In the genomic region with DNA sequence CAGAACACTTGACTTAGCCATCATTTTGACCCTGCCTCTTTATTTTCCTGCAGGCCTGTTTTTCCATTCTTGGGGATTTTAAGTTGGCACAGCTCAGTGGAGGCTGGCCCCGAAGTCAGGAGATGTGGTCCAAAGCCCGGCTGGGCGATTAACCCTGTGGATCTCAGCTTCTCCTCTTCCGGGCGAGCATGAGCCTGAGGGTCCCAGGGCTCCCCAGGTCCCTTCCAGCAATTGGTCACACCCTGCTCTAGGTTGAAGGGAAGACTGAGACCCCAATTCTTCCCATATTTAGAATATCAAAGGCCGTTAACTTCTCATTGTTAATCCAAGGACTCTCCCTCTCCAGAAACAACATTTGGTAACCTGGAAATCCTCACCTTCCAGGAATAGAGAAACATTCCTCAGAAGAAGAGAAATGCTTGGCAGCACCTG, we compare ENCODE assay signal across 14 cellular contexts. TPM values are rescaled to one million over a fixed set of nuclear protein-coding genes. Genes with fewer than 3 reads are reported as not detected.
DNase-seq lines count a peak whose midpoint lies in the region; ATAC-seq and TF ChIP-seq lines count a peak whose summit lies in the region.
"Had no signal": no experiment of that assay in that cellular context is flagged by ENCODE, and none has a peak within 500 bp of the region (broad histone marks: within the 10 kb centered on the region; RNA-seq: fewer than 3 reads in every experiment).

No MANE protein-coding gene starts in this region.

- H3K27ac Mint-ChIP-seq in HFFc6 (peak overlapping the region; percentile 90), glutamatergic neuron (ENCODE audit: unreplicated experiment) (no peak overlapping the region)
- H3K27ac Mint-ChIP-seq: activated B cell treated with CpG ODN at 0.5 μM for 24 hours; activated T-helper 17 cell treated with anti-CD3 and anti-CD28 coated beads, Interleukin-2, amount 50 U/mL, for 72 hours had no signal

- no peak for ATAC-seq in lower lobe of right lung
- ATAC-seq in HG03280 (IDR thresholded peaks at IDR 0.05; ENCODE audit: unreplicated experiment): no peak
- ATAC-seq: activated T-helper 17 cell treated with anti-CD3 and anti-CD28 coated beads, Interleukin-2, amount 50 U/mL, for 72 hours had no signal

- H3K4me1 ChIP-seq in lower lobe of right lung: peaks cover 17% of the 10 kb centered on the region
- H3K4me1 ChIP-seq: Caco-2 had no signal

- peaks cover 9% of the 10 kb centered on the region for H3K36me3 ChIP-seq in lower lobe of right lung

- H3K4me3 Mint-ChIP-seq in HFFc6 (peak overlapping the region; percentile 98), glutamatergic neuron (ENCODE audit: unreplicated experiment) (no peak overlapping the region)
- H3K4me3 Mint-ChIP-seq: activated B cell treated with CpG ODN at 0.5 μM for 24 hours; activated T-helper 17 cell treated with anti-CD3 and anti-CD28 coated beads, Interleukin-2, amount 50 U/mL, for 72 hours had no signal

- peaks cover 54% of the 10 kb centered on the region for H3K27me3 ChIP-seq in lower lobe of right lung (ENCODE audit: low read depth)

- peak overlapping the region; percentile 56 for H3K4me3 ChIP-seq in epithelial cell of proximal tubule (ENCODE audit: low read depth, low read length)
- peak overlapping the region; percentile 43 for H3K4me3 ChIP-seq in lower lobe of right lung

- H3K27me3 Mint-ChIP-seq in HFFc6 (ENCODE audit: insufficient read depth) (peaks cover 10% of the 10 kb centered on the region), glutamatergic neuron (ENCODE audit: unreplicated experiment) (peaks cover 9% of the 10 kb centered on the region)

- H3K27ac ChIP-seq in lower lobe of right lung: no peak overlapping the region
- H3K27ac ChIP-seq in temporal lobe (ENCODE audit: low read depth, low read length): peak overlapping the region; percentile 91

- intact Hi-C loops in lower lobe of right lung (cut with DNase I): no loop called here

- H3K36me3 Mint-ChIP-seq in HFFc6 (ENCODE audit: low read depth) (peaks cover 66% of the 10 kb centered on the region), glutamatergic neuron (ENCODE audit: unreplicated experiment) (no peaks in the 10 kb centered on the region)

- DNase-seq in HFFc6 (no peak), epithelial cell of proximal tubule (ENCODE audit: low read depth) (no peak), lower lobe of right lung (no peak), glutamatergic neuron (no peak), RPMI8226 (no peak)
- DNase-seq in stimulated activated CD4-positive, alpha-beta T cell treated with anti-CD3 and anti-CD28 coated beads, Interleukin-15, amount 100 ng/mL, for 24 hours: no peak
- DNase-seq: activated B cell treated with CpG ODN at 0.5 μM for 24 hours; NCI-H2227 treated with DMSO at 0.1 percent for 48 hours; stimulated activated CD4-positive, alpha-beta T cell treated with anti-CD3 and anti-CD28 coated beads, Interleukin-4, amount 100 ng/mL, for 24 hours had no signal

- H3K4me1 Mint-ChIP-seq in HFFc6 (ENCODE audit: low read depth) (peaks cover 45% of the 10 kb centered on the region), glutamatergic neuron (ENCODE audit: low read depth, unreplicated experiment) (peaks cover 36% of the 10 kb centered on the region)

- TF ChIP-seq CTCF in HFFc6 (IDR thresholded peaks at IDR 0.05) (no peak), epithelial cell of proximal tubule (conservative IDR thresholded peaks at IDR 0.05; ENCODE audit: low read depth, low read length) (no peak), lower lobe of right lung (IDR thresholded peaks at IDR 0.05) (no peak), glutamatergic neuron (IDR thresholded peaks at IDR 0.05; ENCODE audit: partially characterized antibody, unreplicated experiment) (no peak)

- H3K9me3 Mint-ChIP-seq in HFFc6: no peaks in the 10 kb centered on the region
- H3K9me3 Mint-ChIP-seq in glutamatergic neuron (ENCODE audit: unreplicated experiment): peaks cover 2% of the 10 kb centered on the region

- H3K9me3 ChIP-seq in lower lobe of right lung: no peaks in the 10 kb centered on the region
- H3K9me3 ChIP-seq: Caco-2 had no signal

RNA-seq across cellular contexts. Expression of gene THBS2, which starts 2.3 kb away (rescaled TPM):
- 100 to 1,000 TPM; 156 to 254 (median 218) TPM for total RNA-seq in HFFc6 (2021; fragmentation: NEBNext Ultra II Directional; extraction: Animal tissue kit (Norgen Biotek cat#: 25700))
- total RNA-seq in epithelial cell of proximal tubule: 2.5 and 2.7 TPM in 2 replicates
- 8.8 TPM for total RNA-seq in lower lobe of right lung
- 11.3 TPM for total RNA-seq in temporal lobe
- 3.1 TPM for total RNA-seq in glutamatergic neuron (ENCODE audit: unreplicated experiment)
- total RNA-seq: activated B cell treated with CpG ODN at 0.5 μM for 24 hours; activated T-helper 17 cell treated with anti-CD3 and anti-CD28 coated beads, Interleukin-2, amount 50 U/mL, for 72 hours; dermis microvascular lymphatic vessel endothelial cell had no signal

Comparison
In these comparisons a context has a peak if more than half of its experiments do, and no peak if none do; other contexts are left out.
1. RNA of gene THBS2, which starts 2.3 kb away (total RNA-seq): 156 to 254 TPM in HFFc6; 11.3 TPM in temporal lobe (single experiment), 8.8 TPM in lower lobe of right lung (single experiment), 3.1 TPM in glutamatergic neuron (single experiment) and 2.5 to 2.7 TPM in epithelial cell of proximal tubule; every median in the first group is over 10 times any median in the second.